5 cellular contexts compared by ENCODE assay signal in the genomic region with DNA sequence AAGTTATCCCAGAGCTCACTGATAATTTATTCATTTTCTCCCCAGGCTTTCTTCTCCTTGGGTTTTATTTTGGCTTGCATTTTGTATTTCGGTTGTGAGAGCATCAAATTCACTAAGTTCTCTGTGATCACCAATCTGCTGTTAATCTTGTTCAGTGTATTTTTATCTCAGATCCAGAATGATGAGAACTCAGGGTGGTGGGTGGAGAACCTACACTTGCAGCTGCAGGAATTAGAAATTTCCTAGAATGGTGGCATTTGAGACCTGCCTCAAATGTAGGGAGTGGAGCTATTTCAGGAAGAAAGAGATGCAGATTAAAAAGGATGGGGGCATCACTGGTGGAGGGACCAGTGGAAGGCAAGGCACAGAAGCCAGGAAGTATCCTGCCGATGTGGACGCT.
"Had no signal": no experiment of that assay in that cellular context is flagged by ENCODE, and none has a peak within 500 bp of the region (broad histone marks: within the 10 kb centered on the region; RNA-seq: fewer than 3 reads in every experiment).

No MANE protein-coding gene starts in this region.

- DNase-seq: IMR-90, KBM-7 had no signal

- H3K4me3 Mint-ChIP-seq: IgD-negative memory B cell had no signal

- H3K27ac ChIP-seq: HL-60 had no signal

- H3K27ac Mint-ChIP-seq: IgD-negative memory B cell had no signal

- H3K4me3 ChIP-seq: K562 had no signal

- H3K36me3 Mint-ChIP-seq: IgD-negative memory B cell had no signal
